In genomic region chr21:46369520-46370235, GRCh38 we compare ENCODE assay signal across 1 cellular context.
TF ChIP-seq lines count a peak whose summit lies in the region.

No MANE protein-coding gene starts in this region.

TF ChIP-seq in GM12878, 131 proteins besides CTCF, POLR2A, EP300 and RAD21:
- TF ChIP-seq ZNF217 (IDR thresholded peaks at IDR 0.05) = no peak
- TF ChIP-seq, protein P1, sequence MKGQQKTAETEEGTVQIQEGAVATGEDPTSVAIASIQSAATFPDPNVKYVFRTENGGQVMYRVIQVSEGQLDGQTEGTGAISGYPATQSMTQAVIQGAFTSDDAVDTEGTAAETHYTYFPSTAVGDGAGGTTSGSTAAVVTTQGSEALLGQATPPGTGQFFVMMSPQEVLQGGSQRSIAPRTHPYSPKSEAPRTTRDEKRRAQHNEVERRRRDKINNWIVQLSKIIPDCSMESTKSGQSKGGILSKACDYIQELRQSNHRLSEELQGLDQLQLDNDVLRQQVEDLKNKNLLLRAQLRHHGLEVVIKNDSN (IDR thresholded peaks at IDR 0.05; ENCODE audit: borderline replicate concordance, extremely low read length, insufficient read depth, low read depth, low read length) = no peak
- TF ChIP-seq MLLT1 (IDR thresholded peaks at IDR 0.05) = 0 out of 2 replicates have a peak, but pooled peaks have one; percentile 37
TF ChIP-seq in GM12878: peak in this region for 1.
